Comparison of ENCODE assay signal across 1 cellular context in genomic region chr10:28878236-28878970, GRCh38.
A peak's percentile ranks its signal among the peaks of the same experiment; 100 is the strongest.
TF ChIP-seq lines count a peak whose summit lies in the region.

No MANE protein-coding gene starts in this region.

TF ChIP-seq in K562, 482 proteins besides CTCF, POLR2A, EP300 and RAD21 (continued from another document and continues in another):
- no peak for TF ChIP-seq SRSF3 (IDR thresholded peaks at IDR 0.05; ENCODE audit: insufficient read depth, low read length)
- TF ChIP-seq GATAD2A (IDR thresholded peaks at IDR 0.05): 0 out of 2 replicates have a peak, but pooled peaks have one; percentile 18
- TF ChIP-seq ZMIZ1 (IDR thresholded peaks at IDR 0.05; ENCODE audit: low read depth in 2 of 2, low read length in 2 of 2): no peak
- no peak for TF ChIP-seq ESRRB (CRISPR knock-in tag; IDR thresholded peaks at IDR 0.05; ENCODE audit: borderline replicate concordance)
- TF ChIP-seq HES1 (IDR thresholded peaks at IDR 0.05; ENCODE audit: low read depth): no peak
- no peak for TF ChIP-seq ZNF124 (CRISPR knock-in tag; IDR thresholded peaks at IDR 0.05)
- TF ChIP-seq NCOA4 (IDR thresholded peaks at IDR 0.05; ENCODE audit: partially characterized antibody): no peak
- no peak for TF ChIP-seq PML (IDR thresholded peaks at IDR 0.05; ENCODE audit: low read length)
- TF ChIP-seq MGA (IDR thresholded peaks at IDR 0.05): peak; percentile 88
- no peak for TF ChIP-seq NFATC3 (IDR thresholded peaks at IDR 0.05)
- TF ChIP-seq NEUROD1 (IDR thresholded peaks at IDR 0.05; ENCODE audit: borderline replicate concordance, low read depth, low read length, partially characterized antibody): no peak
- peak; percentile 58 for TF ChIP-seq PRDM10 (IDR thresholded peaks at IDR 0.05; ENCODE audit: partially characterized antibody)
- TF ChIP-seq MNT (conservative IDR thresholded peaks at IDR 0.05): 0 out of 4 replicates have a peak, but pooled peaks have one; percentile 10 to 24
- TF ChIP-seq NCOA6 (IDR thresholded peaks at IDR 0.05): no peak
- no peak for TF ChIP-seq ZBTB2 (IDR thresholded peaks at IDR 0.05)
- TF ChIP-seq STAG1 (CRISPR knock-in tag; IDR thresholded peaks at IDR 0.05; ENCODE audit: borderline replicate concordance): no peak; the same call in 1 of the 2 replicates
- TF ChIP-seq NR0B1 (IDR thresholded peaks at IDR 0.05; ENCODE audit: partially characterized antibody): no peak
- peak; percentile 71 for TF ChIP-seq GATA2 (CRISPR knock-in tag; IDR thresholded peaks at IDR 0.05)
- TF ChIP-seq MAFF (IDR thresholded peaks at IDR 0.05; ENCODE audit: low read length): no peak
- TF ChIP-seq NCOA2 (IDR thresholded peaks at IDR 0.05; ENCODE audit: partially characterized antibody in 2 of 2): no peak
- no peak for TF ChIP-seq MBD2 (IDR thresholded peaks at IDR 0.05; ENCODE audit: borderline replicate concordance, low read depth)
- TF ChIP-seq SNRNP70 (optimal IDR thresholded peaks at IDR 0.05; ENCODE audit: low read depth, low read length): no peak
- no peak for TF ChIP-seq GTF2A2 (tag; IDR thresholded peaks at IDR 0.05)
